ENCODE assay signal across 16 cellular contexts in the genomic region with DNA sequence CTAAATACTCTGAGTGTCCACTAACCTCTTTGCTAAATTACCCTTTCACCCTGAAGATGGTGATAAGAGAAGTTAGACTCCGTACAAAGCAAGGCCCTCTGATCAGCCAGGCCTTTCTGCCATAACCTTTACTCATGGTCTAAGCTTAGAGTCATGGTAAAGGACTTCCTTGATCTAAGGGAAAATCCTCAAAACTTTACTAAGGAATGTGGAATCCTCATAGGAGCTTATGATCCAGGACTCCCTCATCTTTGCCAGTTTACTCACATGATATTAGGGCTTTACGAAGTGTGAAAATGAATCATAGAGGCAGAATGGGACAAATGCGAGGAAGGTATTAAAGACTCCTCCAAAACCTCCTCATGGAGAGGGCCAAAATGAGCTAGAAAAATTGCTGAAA.
"Had no signal": no experiment of that assay in that cellular context is flagged by ENCODE, and none has a peak within 500 bp of the region (broad histone marks: within the 10 kb centered on the region; RNA-seq: fewer than 3 reads in every experiment).

No MANE protein-coding gene starts in this region.

- H3K27ac Mint-ChIP-seq: activated B cell treated with CpG ODN at 0.5 μM for 24 hours; activated CD4-positive, alpha-beta T cell treated with anti-CD3 and anti-CD28 coated beads, Interleukin-2, amount 10 ng/mL, durations not matched to agents 24 days and 14 days; activated naive CD4-positive, alpha-beta T cell treated with anti-CD3 and anti-CD28 coated beads for 36 hours; stimulated activated effector memory CD8-positive, alpha-beta T cell treated with anti-CD3 and anti-CD28 coated beads, Interleukin-12 subunit alpha, Interleukin-12 subunit beta, amount 100 ng/mL, for 72 hours had no signal

- H3K4me3 Mint-ChIP-seq: activated B cell treated with CpG ODN at 0.5 μM for 24 hours; activated CD4-positive, alpha-beta T cell treated with anti-CD3 and anti-CD28 coated beads, Interleukin-2, amount 10 ng/mL, durations not matched to agents 24 days and 14 days; activated naive CD4-positive, alpha-beta T cell treated with anti-CD3 and anti-CD28 coated beads for 36 hours; stimulated activated effector memory CD8-positive, alpha-beta T cell treated with anti-CD3 and anti-CD28 coated beads, Interleukin-12 subunit alpha, Interleukin-12 subunit beta, amount 100 ng/mL, for 72 hours had no signal

- DNase-seq: activated B cell treated with CpG ODN at 0.5 μM for 24 hours; activated CD4-positive, alpha-beta T cell treated with anti-CD3 and anti-CD28 coated beads, Interleukin-2, amount 10 ng/mL, durations not matched to agents 24 days and 14 days; activated CD8-positive, alpha-beta memory T cell treated with anti-CD3 and anti-CD28 coated beads for 24 hours; activated naive CD4-positive, alpha-beta T cell treated with anti-CD3 and anti-CD28 coated beads for 36 hours; adrenal gland; gastrocnemius medialis; lower lobe of right lung; midbrain; tibial artery had no signal

- H3K36me3 Mint-ChIP-seq: stimulated activated effector memory CD8-positive, alpha-beta T cell treated with anti-CD3 and anti-CD28 coated beads, Interleukin-12 subunit alpha, Interleukin-12 subunit beta, amount 100 ng/mL, for 72 hours had no signal

- H3K27me3 Mint-ChIP-seq: activated B cell treated with CpG ODN at 0.5 μM for 24 hours had no signal

- H2AFZ ChIP-seq: parathyroid adenoma had no signal

- H3K27ac ChIP-seq: adrenal gland, breast epithelium, esophagus muscularis mucosa, gastrocnemius medialis, lower lobe of right lung, parathyroid adenoma, right atrium auricular region, tibial artery, vagina had no signal

- ATAC-seq: gastrocnemius medialis; lower lobe of right lung; stimulated activated effector memory CD8-positive, alpha-beta T cell treated with anti-CD3 and anti-CD28 coated beads, Interleukin-12 subunit alpha, Interleukin-12 subunit beta, amount 100 ng/mL, for 72 hours had no signal

- H3K4me1 ChIP-seq: adrenal gland, breast epithelium, esophagus muscularis mucosa, gastrocnemius medialis, lower lobe of right lung, parathyroid adenoma, right atrium auricular region, tibial artery, vagina had no signal

- H3K9ac ChIP-seq: parathyroid adenoma had no signal

- H3K4me3 ChIP-seq: adrenal gland, breast epithelium, esophagus muscularis mucosa, gastrocnemius medialis, lower lobe of right lung, right atrium auricular region, smooth muscle cell, tibial artery, vagina had no signal

- H3K9me3 ChIP-seq: adrenal gland, breast epithelium, esophagus muscularis mucosa, gastrocnemius medialis, lower lobe of right lung, right atrium auricular region, tibial artery, vagina had no signal

- H3K4me1 Mint-ChIP-seq: stimulated activated effector memory CD8-positive, alpha-beta T cell treated with anti-CD3 and anti-CD28 coated beads, Interleukin-12 subunit alpha, Interleukin-12 subunit beta, amount 100 ng/mL, for 72 hours had no signal

- H3K4me2 ChIP-seq: smooth muscle cell had no signal

- H3K79me2 ChIP-seq: parathyroid adenoma had no signal

- H3K36me3 ChIP-seq: adrenal gland, breast epithelium, esophagus muscularis mucosa, gastrocnemius medialis, lower lobe of right lung, right atrium auricular region, tibial artery, vagina had no signal

- H3K27me3 ChIP-seq: adrenal gland, breast epithelium, esophagus muscularis mucosa, gastrocnemius medialis, right atrium auricular region, tibial artery, vagina had no signal
